Comparison of ENCODE assay signal across 8 cellular contexts in the genomic region with DNA sequence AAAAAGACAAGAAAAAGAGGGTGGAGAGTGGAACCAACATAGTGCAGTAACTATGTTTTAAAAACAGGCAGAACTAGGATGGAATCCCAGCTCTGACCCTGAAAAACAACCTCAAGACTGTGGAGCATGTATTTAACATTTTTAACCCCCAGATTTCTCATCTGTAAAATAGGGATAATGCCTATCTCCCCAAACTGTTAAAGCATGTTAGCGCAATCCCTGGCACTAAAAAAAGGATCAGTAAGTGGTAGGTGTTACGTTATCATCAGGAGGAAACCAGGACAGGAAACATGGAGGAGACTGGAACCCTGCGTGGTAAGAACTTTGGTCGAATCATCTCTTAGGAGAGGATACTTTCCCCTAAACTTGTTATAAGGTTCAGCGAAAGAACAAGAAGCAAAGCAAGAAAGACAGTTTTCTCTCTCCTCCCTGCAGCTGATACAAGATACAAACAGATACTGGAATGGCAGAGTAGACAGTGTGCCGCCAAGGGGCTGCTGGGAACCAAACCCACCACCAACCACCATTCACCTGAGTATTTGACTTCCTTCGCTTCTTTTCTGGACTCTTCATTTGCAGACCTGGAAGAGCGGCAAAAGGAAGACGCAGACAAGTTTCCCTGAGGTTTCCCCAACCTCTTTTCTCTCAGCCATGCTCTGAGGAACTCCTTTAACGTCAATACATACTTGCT. TPM values are rescaled to one million over a fixed set of nuclear protein-coding genes. Genes with fewer than 3 reads are reported as not detected.
DNase-seq lines count a peak whose midpoint lies in the region; ATAC-seq and TF ChIP-seq lines count a peak whose summit lies in the region.

No MANE protein-coding gene starts in this region.

- H3K9me3 Mint-ChIP-seq in activated T-cell treated with anti-CD3 and anti-CD28 coated beads, Interleukin-2, amount 50 U/mL, for 4 hours = no peaks in the 10 kb centered on the region

- peaks cover 28 to 49% of the 10 kb centered on the region in 2 donors for H3K36me3 ChIP-seq in ascending aorta
- H3K36me3 ChIP-seq in right lobe of liver = peaks cover 0 to 37% (median 16%) of the 10 kb centered on the region in 4 donors
- H3K36me3 ChIP-seq in tibial nerve = peaks cover 0 to 50% (median 3%) of the 10 kb centered on the region in 3 donors

- DNase-seq in activated T-cell treated with anti-CD3 and anti-CD28 coated beads, Interleukin-2, amount 50 U/mL, for 4 hours = no peak
- DNase-seq in activated T-cell treated with anti-CD3 and anti-CD28 coated beads, Interleukin-2, amount 50 U/mL, for 48 hours = no peak
- DNase-seq in ascending aorta (ENCODE audit: low spot score in 2 of 2) (no peak), right lobe of liver (no peak), tibial nerve (ENCODE audit: low spot score in 2 of 2) (no peak)
- no peak for DNase-seq in effector CD8-positive, alpha-beta T cell (lab: John Stamatoyannopoulos, UW)

- peaks cover 15% of the 10 kb centered on the region for H3K36me3 Mint-ChIP-seq in activated T-cell treated with anti-CD3 and anti-CD28 coated beads, Interleukin-2, amount 50 U/mL, for 4 hours (ENCODE audit: insufficient read depth)

- peak overlapping the region; percentile 91 for H3K4me3 Mint-ChIP-seq in activated T-cell treated with anti-CD3 and anti-CD28 coated beads, Interleukin-2, amount 50 U/mL, for 4 hours

- TF ChIP-seq CTCF in ascending aorta (IDR thresholded peaks at IDR 0.05) (no peak), right lobe of liver (IDR thresholded peaks at IDR 0.05) (no peak), tibial nerve (IDR thresholded peaks at IDR 0.05) (no peak)

- H3K27ac ChIP-seq in ascending aorta (peak overlapping the region; percentile 95 to 97), right lobe of liver (peak overlapping the region; percentile 98 to 100 (median 98)), tibial nerve (peak overlapping the region in 3 of 4 donors; percentile 94 to 99 (median 99))

- TF ChIP-seq POLR2A in right lobe of liver (IDR thresholded peaks at IDR 0.05) (no peak), tibial nerve (IDR thresholded peaks at IDR 0.05) (no peak)

- peaks cover 41% of the 10 kb centered on the region for H3K4me1 Mint-ChIP-seq in activated T-cell treated with anti-CD3 and anti-CD28 coated beads, Interleukin-2, amount 50 U/mL, for 4 hours (ENCODE audit: low read depth)

- H3K27me3 ChIP-seq in ascending aorta (no peaks in the 10 kb centered on the region), right lobe of liver (no peaks in the 10 kb centered on the region), tibial nerve (no peaks in the 10 kb centered on the region)

- no peaks in the 10 kb centered on the region for H3K27me3 Mint-ChIP-seq in activated T-cell treated with anti-CD3 and anti-CD28 coated beads, Interleukin-2, amount 50 U/mL, for 4 hours (ENCODE audit: low read depth)

- H3K4me3 ChIP-seq in ascending aorta (peak overlapping the region; percentile 97), right lobe of liver (peak overlapping the region; percentile 84 to 93 (median 87)), tibial nerve (peak overlapping the region; percentile 77 to 96 (median 94))

- no peak for TF ChIP-seq EP300 in tibial nerve (IDR thresholded peaks at IDR 0.05)

- intact Hi-C loops in ascending aorta (cut with DNase I) (loop anchor here (1.0 to 2.0 kb wide), 3 partner anchors 22 to 57 kb away; a partner anchor contains a TSS), right lobe of liver (cut with DNase I) (no loop called here)

- H3K4me1 ChIP-seq in ascending aorta = peaks cover 3 to 27% of the 10 kb centered on the region in 2 donors
- peaks cover 0 to 26% (median 0%) of the 10 kb centered on the region in 4 donors for H3K4me1 ChIP-seq in right lobe of liver
- H3K4me1 ChIP-seq in tibial nerve = peaks cover 0 to 62% (median 29%) of the 10 kb centered on the region in 4 donors

- WGBS in right lobe of liver (ENCODE audit: insufficient coverage, low coverage, low lambda C conversion rate, missing lambda C conversion rate) = 24% methylated on average over 10 of the region's 10 CpGs
- 50% methylated on average over 10 of the region's 10 CpGs for WGBS in tibial nerve, 2 donors

- no peak for ATAC-seq in activated T-cell treated with anti-CD3 and anti-CD28 coated beads, Interleukin-2, amount 50 U/mL, for 4 hours
- ATAC-seq in right lobe of liver = no peak
- ATAC-seq in GM21825 (IDR thresholded peaks at IDR 0.05; ENCODE audit: unreplicated experiment) = no peak
- no peak for ATAC-seq in HG03108 (IDR thresholded peaks at IDR 0.05; ENCODE audit: unreplicated experiment)

- H3K9me3 ChIP-seq in ascending aorta (no peaks in the 10 kb centered on the region), right lobe of liver (no peaks in the 10 kb centered on the region), tibial nerve (no peaks in the 10 kb centered on the region)

RNA-seq across cellular contexts. Expression of a gene that starts 1.0 kb away (rescaled TPM):
- total RNA-seq in activated T-cell treated with anti-CD3 and anti-CD28 coated beads, Interleukin-2, amount 50 U/mL, for 4 hours = 10 to 100 TPM; 27.6 to 28.3 (median 28.1) TPM
- total RNA-seq in ascending aorta (48.7 TPM), right lobe of liver (10 to 100 TPM in 4 of 6 experiments, 1 to 10 TPM in 2; 9.1 to 13.5 (median 10.9) TPM), tibial nerve (10 to 100 TPM; 18.6 to 24.3 (median 23.5) TPM)

RNA-seq across cellular contexts. Expression of a gene that starts 4.7 kb away (rescaled TPM):
- total RNA-seq in activated T-cell treated with anti-CD3 and anti-CD28 coated beads, Interleukin-2, amount 50 U/mL, for 4 hours = 10 to 100 TPM in 1 of 3 donors, 1 to 10 TPM in 2; 7.7 to 12.7 (median 9.5) TPM
- total RNA-seq in ascending aorta (70.0 TPM), right lobe of liver (10 to 100 TPM; 16.7 to 25.9 (median 19.1) TPM), tibial nerve (100 to 1,000 TPM in 2 of 4 donors, 10 to 100 TPM in 2; 52.5 to 120 (median 97.9) TPM)

RNA-seq across cellular contexts. Expression of a gene that starts 10.0 kb away (rescaled TPM):
- 10 to 100 TPM; 38.7 to 43.7 (median 39.2) TPM for total RNA-seq in activated T-cell treated with anti-CD3 and anti-CD28 coated beads, Interleukin-2, amount 50 U/mL, for 4 hours
- total RNA-seq in ascending aorta (211 TPM), right lobe of liver (100 to 1,000 TPM in 1 of 6 experiments, 10 to 100 TPM in 5; 44.6 to 108 (median 75.3) TPM), tibial nerve (100 to 1,000 TPM in 2 of 4 donors, 10 to 100 TPM in 2; 82.9 to 168 (median 101) TPM)

RNA-seq across cellular contexts. Expression of a gene that starts 13.9 kb away (rescaled TPM):
- total RNA-seq in activated T-cell treated with anti-CD3 and anti-CD28 coated beads, Interleukin-2, amount 50 U/mL, for 4 hours = 10 to 100 TPM; 61.5 to 78.5 (median 76.7) TPM
- total RNA-seq in ascending aorta (40.4 TPM), right lobe of liver (10 to 100 TPM; 14.9 to 51.7 (median 23.1) TPM), tibial nerve (10 to 100 TPM; 35.2 to 40.5 (median 37.3) TPM)

RNA-seq across cellular contexts. Expression of a gene that starts 22.6 kb away (rescaled TPM):
- total RNA-seq in activated T-cell treated with anti-CD3 and anti-CD28 coated beads, Interleukin-2, amount 50 U/mL, for 4 hours = 100 to 1,000 TPM; 108 to 109 (median 108) TPM
- total RNA-seq in ascending aorta = 31.2 TPM
- total RNA-seq in right lobe of liver = 10 to 100 TPM; 18.3 to 33.1 (median 24.6) TPM
- total RNA-seq in tibial nerve = 10 to 100 TPM; 17.4 to 33.6 (median 23.6) TPM
